Comparison of ENCODE assay signal across 12 cellular contexts in genomic region chr5:40685191-40685590, GRCh38. TPM values are rescaled to one million over a fixed set of nuclear protein-coding genes. Genes with fewer than 3 reads are reported as not detected.
A peak's percentile ranks its signal among the peaks of the same experiment; 100 is the strongest.
DNase-seq lines count a peak whose midpoint lies in the region; ATAC-seq, FAIRE-seq and TF ChIP-seq lines count a peak whose summit lies in the region.
"Had no signal": no experiment of that assay in that cellular context is flagged by ENCODE, and none has a peak within 500 bp of the region (broad histone marks: within the 10 kb centered on the region; RNA-seq: fewer than 3 reads in every experiment).

No MANE protein-coding gene starts in this region.

- H3K27me3 ChIP-seq in heart left ventricle: peaks cover 0 to 22% (median 3%) of the 10 kb centered on the region in 9 donors
- H3K27me3 ChIP-seq in muscle layer of duodenum (ENCODE audit: low read depth, low read length): no peaks in the 10 kb centered on the region
- H3K27me3 ChIP-seq in upper lobe of right lung: peaks cover 5% of the 10 kb centered on the region

- peak overlapping the region in 9 of 12 donors; percentile 58 to 96 (median 86) for H3K4me3 ChIP-seq in heart left ventricle
- peak overlapping the region in 1 of 2 donors; percentile 61 for H3K4me3 ChIP-seq in muscle layer of duodenum (ENCODE audit: low read depth in 1 of 2, low read length in 2 of 2)
- peak overlapping the region; percentile 88 for H3K4me3 ChIP-seq in upper lobe of right lung

- no peak for TF ChIP-seq POLR2A in heart left ventricle (IDR thresholded peaks at IDR 0.05)

- no peaks in the 10 kb centered on the region for H3K9me3 ChIP-seq in heart left ventricle
- no peaks in the 10 kb centered on the region for H3K9me3 ChIP-seq in muscle layer of duodenum (ENCODE audit: control insufficient read depth in 1 of 2, low read length in 2 of 2)
- no peaks in the 10 kb centered on the region for H3K9me3 ChIP-seq in upper lobe of right lung

- intact Hi-C loops in heart left ventricle (cut with DNase I): loop anchor here (5.0 to 10.0 kb wide), 21 partner anchors 52 to 1110 kb away; no protein-coding TSS in a partner anchor
- intact Hi-C loops in Right ventricle myocardium superior (cut with DNase I): loop anchor here (5.0 to 10.0 kb wide), 4 partner anchors 290 to 1108 kb away; no protein-coding TSS in a partner anchor
- intact Hi-C loops in upper lobe of right lung (cut with DNase I): loop anchor here (10.0 kb wide), 1 partner anchor 740 kb away; no protein-coding TSS in a partner anchor

- no peak for ATAC-seq in heart left ventricle
- ATAC-seq in Right ventricle myocardium superior (ENCODE audit: poor library complexity): no peak
- peak in 1 of 2 donors; percentile 26 for ATAC-seq in activated naive CD4-positive, alpha-beta T cell treated with anti-CD3 and anti-CD28 coated beads, Interleukin-2, amount 50 U/mL, for 72 hours
- no peak for ATAC-seq in upper lobe of right lung

- DNase-seq in heart left ventricle: no peak
- no peak for DNase-seq in Right ventricle myocardium superior
- DNase-seq in activated naive CD4-positive, alpha-beta T cell treated with anti-CD3 and anti-CD28 coated beads, Interleukin-2, amount 50 U/mL, for 72 hours (ENCODE audit: low spot score in 2 of 2): no peak
- DNase-seq in upper lobe of right lung: no peak
- no peak for DNase-seq in NCI-H1092 treated with DMSO at 0.1 percent for 48 hours (lab: John Stamatoyannopoulos, UW)
- no peak for DNase-seq in frontal cortex (ENCODE audit: low spot score in 2 of 2)
- DNase-seq in amniotic stem cell (lab: John Stamatoyannopoulos, UW): no peak
- DNase-seq: NCI-H345, SHP77 had no signal

- peaks cover 0 to 62% (median 25%) of the 10 kb centered on the region in 12 donors for H3K4me1 ChIP-seq in heart left ventricle
- peaks cover 14 to 18% of the 10 kb centered on the region in 2 donors for H3K4me1 ChIP-seq in muscle layer of duodenum (ENCODE audit: control insufficient read depth in 1 of 2, insufficient read depth in 2 of 2, low read length in 2 of 2)
- peaks cover 18% of the 10 kb centered on the region for H3K4me1 ChIP-seq in upper lobe of right lung

- TF ChIP-seq CTCF in heart left ventricle (IDR thresholded peaks at IDR 0.05) (no peak), upper lobe of right lung (IDR thresholded peaks at IDR 0.05) (no peak)

- H3K36me3 Mint-ChIP-seq in activated naive CD4-positive, alpha-beta T cell treated with anti-CD3 and anti-CD28 coated beads, Interleukin-2, amount 50 U/mL, for 72 hours: peaks cover 73 to 93% of the 10 kb centered on the region in 2 donors
- H3K36me3 Mint-ChIP-seq: brain had no signal

- H3K36me3 ChIP-seq in heart left ventricle (peaks cover 0 to 52% (median 3%) of the 10 kb centered on the region in 9 donors), muscle layer of duodenum (ENCODE audit: control insufficient read depth in 1 of 2, insufficient read depth in 2 of 2, low read length in 2 of 2) (peaks cover 0 to 1% of the 10 kb centered on the region in 2 donors), upper lobe of right lung (peaks cover 6% of the 10 kb centered on the region)

- FAIRE-seq in frontal cortex (lab: Jason Lieb, UNC): no peak
- FAIRE-seq: H1 had no signal

- H3K9me3 Mint-ChIP-seq in activated naive CD4-positive, alpha-beta T cell treated with anti-CD3 and anti-CD28 coated beads, Interleukin-2, amount 50 U/mL, for 72 hours: no peaks in the 10 kb centered on the region

- peak overlapping the region in 10 of 12 donors; percentile 8 to 97 (median 85) for H3K27ac ChIP-seq in heart left ventricle
- H3K27ac ChIP-seq in muscle layer of duodenum (ENCODE audit: low read length): peak overlapping the region; percentile 52
- H3K27ac ChIP-seq in upper lobe of right lung: no peak overlapping the region

- peak overlapping the region; percentile 85 to 93 for H3K27ac Mint-ChIP-seq in activated naive CD4-positive, alpha-beta T cell treated with anti-CD3 and anti-CD28 coated beads, Interleukin-2, amount 50 U/mL, for 72 hours

RNA-seq across cellular contexts. Expression of gene PTGER4, which starts 5.5 kb away (rescaled TPM):
- 10 to 100 TPM in 5 of 9 donors, 1 to 10 TPM in 4; 6.4 to 43.7 (median 12.3) TPM for total RNA-seq in heart left ventricle
- 1 to 10 TPM; 2.1 to 5.1 TPM for polyA plus RNA-seq in heart left ventricle
- 7.4 TPM for total RNA-seq in Right ventricle myocardium superior
- total RNA-seq in activated naive CD4-positive, alpha-beta T cell treated with anti-CD3 and anti-CD28 coated beads, Interleukin-2, amount 50 U/mL, for 72 hours: 10 to 100 TPM; 56.9 to 61.0 TPM
- 31.2 TPM for total RNA-seq in upper lobe of right lung
- 1.6 TPM for total RNA-seq in frontal cortex
